In genomic region chr19:3440082-3440481, GRCh38 we compare ENCODE assay signal across 8 cellular contexts. TPM values are rescaled to one million over a fixed set of nuclear protein-coding genes. Genes with fewer than 3 reads are reported as not detected.
A peak's percentile ranks its signal among the peaks of the same experiment; 100 is the strongest.
DNase-seq lines count a peak whose midpoint lies in the region; ATAC-seq and TF ChIP-seq lines count a peak whose summit lies in the region.

No MANE protein-coding gene starts in this region.

- dilution Hi-C loops in mammary epithelial cell (cut with HindIII; ENCODE audit: low sequenced_read_pairs): no loop called here

- WGBS in mammary epithelial cell (ENCODE audit: low coverage, missing lambda C conversion rate): 81% methylated on average over 6 of the region's 13 CpGs

- H3K79me2 ChIP-seq in GM23338 (replicated peaks; ENCODE audit: insufficient read depth) (no peaks in the 10 kb centered on the region), mammary epithelial cell (ENCODE audit: insufficient read depth, low read length) (peaks cover 29% of the 10 kb centered on the region)

- no peak overlapping the region for H3K4me3 ChIP-seq in GM23338
- H3K4me3 ChIP-seq in mammary epithelial cell (replicated peaks in 1 of 3; ENCODE audit: insufficient read depth in 1 of 3, low read depth in 2 of 3, low read length in 3 of 3): no peak overlapping the region
- no peak overlapping the region for H3K4me3 ChIP-seq in thoracic aorta

- H3K9me3 ChIP-seq in mammary epithelial cell (replicated peaks; ENCODE audit: insufficient read depth, low read length): no peaks in the 10 kb centered on the region
- no peaks in the 10 kb centered on the region for H3K9me3 ChIP-seq in thoracic aorta

- H3K27me3 ChIP-seq in GM23338 (ENCODE audit: insufficient read depth): no peaks in the 10 kb centered on the region
- no peaks in the 10 kb centered on the region for H3K27me3 ChIP-seq in mammary epithelial cell (ENCODE audit: insufficient read depth, low read length)
- no peaks in the 10 kb centered on the region for H3K27me3 ChIP-seq in thoracic aorta (replicated peaks; ENCODE audit: insufficient read depth)

- peaks cover 5% of the 10 kb centered on the region for H3F3A ChIP-seq in GM23338 (replicated peaks; ENCODE audit: low read depth)

- peaks cover 21% of the 10 kb centered on the region for H3K27me3 Mint-ChIP-seq in GM23338 (ENCODE audit: insufficient read depth, low read depth, poor library complexity)

- H3K4me2 ChIP-seq in GM23338 (no peak overlapping the region), mammary epithelial cell (ENCODE audit: insufficient read depth, low read depth, low read length) (no peak overlapping the region)

- no peak overlapping the region for H3K27ac Mint-ChIP-seq in GM23338

- no peaks in the 10 kb centered on the region for H3K36me3 Mint-ChIP-seq in GM23338 (ENCODE audit: low read depth)

- H3K9me2 ChIP-seq in GM23338 (ENCODE audit: insufficient read depth): no peaks in the 10 kb centered on the region

- intact Hi-C loops in mammary epithelial cell (cut with micrococcal nuclease): loop anchor here (1.0 kb wide), 1 partner anchor 113 kb away; no protein-coding TSS in a partner anchor

- BruUV-seq in mammary epithelial cell (replicated peaks; lab: Mats Ljungman, UMichigan): no TSS peak

- TF ChIP-seq CTCF in GM23338 (conservative IDR thresholded peaks at IDR 0.05; ENCODE audit: low read depth in 2 of 2) (peak; percentile 67 to 89), VCaP (conservative IDR thresholded peaks at IDR 0.05) (peak; percentile 51), mammary epithelial cell (conservative IDR thresholded peaks at IDR 0.05 in 1 of 2, IDR thresholded peaks at IDR 0.05 in 1 of 2; ENCODE audit: extremely low read depth in 1 of 2, insufficient read depth in 1 of 2, low read depth in 1 of 2, low read length in 2 of 2) (peak; percentile 33 to 57), thoracic aorta (IDR thresholded peaks at IDR 0.05) (peak; percentile 31)

- ATAC-seq in GM23338 (peak; percentile 66), thoracic aorta (ENCODE audit: insufficient number of reproducible peaks, low FRiP score, low read depth) (no peak), HG02642 (IDR thresholded peaks at IDR 0.05; ENCODE audit: poor library complexity, unreplicated experiment) (no peak), HG02763 (IDR thresholded peaks at IDR 0.05; ENCODE audit: unreplicated experiment) (no peak)

- H3K4me1 ChIP-seq in GM23338 (ENCODE audit: insufficient read depth): peaks cover 6% of the 10 kb centered on the region; the same call in 1 of the 2 replicates
- H3K4me1 ChIP-seq in mammary epithelial cell (ENCODE audit: insufficient read depth, low read length): peaks cover 3% of the 10 kb centered on the region
- peaks cover 11 to 46% of the 10 kb centered on the region in 2 donors for H3K4me1 ChIP-seq in thoracic aorta (ENCODE audit: control insufficient read depth in 1 of 2, low read depth in 2 of 2)

- H3K27ac ChIP-seq in GM23338 (ENCODE audit: low read depth) (no peak overlapping the region), VCaP (no peak overlapping the region), mammary epithelial cell (ENCODE audit: insufficient read depth, low read depth, low read length) (no peak overlapping the region), thoracic aorta (no peak overlapping the region)

- in situ Hi-C loops in mammary epithelial cell (cut with MboI; ENCODE audit: low sequenced_read_pairs in 2 of 2): no loop called here

- H3K4me1 Mint-ChIP-seq in GM23338: peaks cover 14% of the 10 kb centered on the region

- CTCF ChIA-PET in mammary epithelial cell (lab: Charles Lee; ENCODE audit: low non-redundant PET): interaction anchor here (0.7 kb wide), 1 partner anchor 94 kb away, joined by 6 read pairs; no protein-coding TSS in a partner anchor

- H3K36me3 ChIP-seq in GM23338 (ENCODE audit: insufficient read depth) (no peaks in the 10 kb centered on the region), mammary epithelial cell (ENCODE audit: insufficient read depth, low read length) (peaks cover 15% of the 10 kb centered on the region), thoracic aorta (peaks cover 45% of the 10 kb centered on the region)

- no peak overlapping the region for H3K9ac ChIP-seq in mammary epithelial cell (ENCODE audit: insufficient read depth, low read length)

- H3K4me3 Mint-ChIP-seq in GM23338: no peak overlapping the region

- H3K9me3 Mint-ChIP-seq in GM23338: no peaks in the 10 kb centered on the region

- peak; percentile 61 for DNase-seq in A172 (ENCODE audit: low spot score)
- peak; percentile 91 for DNase-seq in GM23338 (ENCODE audit: low spot score)
- DNase-seq in mammary epithelial cell: no peak
- DNase-seq in midbrain (lab: John Stamatoyannopoulos, UW): peak; percentile 5
- DNase-seq in thoracic aorta (ENCODE audit: low spot score): no peak

- H2AFZ ChIP-seq in GM23338: no peak overlapping the region
- H2AFZ ChIP-seq in mammary epithelial cell (ENCODE audit: low read depth, low read length): no peak overlapping the region

- H4K20me1 ChIP-seq in GM23338 (replicated peaks; ENCODE audit: insufficient read depth) (no peaks in the 10 kb centered on the region), mammary epithelial cell (ENCODE audit: insufficient read depth, low read length) (no peaks in the 10 kb centered on the region)

TF ChIP-seq in GM23338, 12 proteins besides CTCF, POLR2A, EP300 and RAD21:
- no peak for TF ChIP-seq POLR2AphosphoS5 (IDR thresholded peaks at IDR 0.05; ENCODE audit: low read depth)
- TF ChIP-seq REST (IDR thresholded peaks at IDR 0.05; ENCODE audit: unreplicated experiment): no peak

RNA-seq across cellular contexts. Expression of gene SMIM24, which starts 40.2 kb away (rescaled TPM):
- total RNA-seq in A172 (2014; rRNA removed; shearing (Covaris generic)): not detected in 2 replicates
- total RNA-seq in GM23338 (2014; rRNA removed; shearing (Covaris generic)): 4.7 and 5.0 TPM in 2 replicates
- polyA plus RNA-seq in GM23338 (2016; fragmentation: Nextera tagmentation; extraction: Ambion mirVana) (19.0 and 21.5 TPM in 2 replicates), mammary epithelial cell (0.90 TPM)
- total RNA-seq in mammary epithelial cell (1 to 10 TPM in 1 of 2 donors, not detected in 1; 2.7 TPM), thoracic aorta (not detected)
- not detected for polyA minus RNA-seq in mammary epithelial cell

RNA-seq across cellular contexts. Expression of gene SMIM44, which starts 43.2 kb away (rescaled TPM):
- not detected in 2 replicates for total RNA-seq in A172 (2014; rRNA removed; shearing (Covaris generic))
- not detected in 2 replicates for total RNA-seq in GM23338 (2014; rRNA removed; shearing (Covaris generic))
- polyA plus RNA-seq in GM23338 (2016; fragmentation: Nextera tagmentation; extraction: Ambion mirVana): not detected in 2 replicates
- 1 to 10 TPM in 1 of 2 donors, not detected in 1; 2.7 TPM for total RNA-seq in mammary epithelial cell
- not detected for polyA plus RNA-seq in mammary epithelial cell
- polyA minus RNA-seq in mammary epithelial cell: not detected
- not detected for total RNA-seq in thoracic aorta

Comparison
In these comparisons a context has a peak if more than half of its experiments do, and no peak if none do; other contexts are left out.
1. DNase-seq: peak in A172 (single experiment), GM23338 (single experiment) and midbrain (single experiment); none in mammary epithelial cell (single experiment) and thoracic aorta (single experiment).
2. Peak in every context shown above with its lines, with median percentiles within 50 percentile points of each other: CTCF ChIP-seq.